ENCODE assay signal across 11 cellular contexts in the genomic region with DNA sequence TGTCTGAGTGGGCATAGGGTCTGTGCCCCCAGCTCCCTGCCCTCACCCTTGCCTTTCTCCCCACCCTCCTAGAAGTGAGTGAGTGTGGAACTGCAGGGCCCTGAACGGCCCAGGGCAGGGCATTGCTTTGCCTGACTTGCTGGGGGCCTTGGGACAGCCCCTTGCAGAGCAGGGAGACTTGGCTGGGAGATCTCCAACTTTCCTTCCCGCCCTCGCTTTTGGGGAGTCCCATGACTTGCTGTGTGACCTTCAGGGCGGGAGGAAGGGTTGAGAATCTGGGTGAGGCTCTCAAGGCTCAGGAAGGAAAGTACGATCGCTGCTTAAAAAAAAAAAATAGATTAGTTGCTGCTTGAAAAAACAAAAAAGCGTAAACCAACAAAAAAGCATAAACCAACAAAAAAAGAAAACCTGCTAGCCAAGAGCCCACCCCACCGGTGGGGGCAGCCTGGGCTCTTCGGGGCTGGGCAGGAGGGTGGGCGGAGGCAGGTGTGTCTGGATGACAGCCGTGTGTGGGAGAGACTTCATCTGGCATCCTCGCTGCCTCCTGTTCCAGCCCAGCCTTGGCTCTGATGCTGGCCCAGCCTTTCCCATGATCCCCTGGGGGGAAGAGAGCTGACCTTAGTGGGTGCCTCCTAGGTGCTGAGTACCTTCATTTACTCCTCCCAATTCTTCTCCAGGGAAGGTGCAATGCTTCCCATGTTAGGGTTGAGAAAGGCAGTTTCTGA. TPM values are rescaled to one million over a fixed set of nuclear protein-coding genes. Genes with fewer than 3 reads are reported as not detected.
DNase-seq lines count a peak whose midpoint lies in the region; ATAC-seq and TF ChIP-seq lines count a peak whose summit lies in the region.
"Had no signal": no experiment of that assay in that cellular context is flagged by ENCODE, and none has a peak within 500 bp of the region (broad histone marks: within the 10 kb centered on the region; RNA-seq: fewer than 3 reads in every experiment).

No MANE protein-coding gene starts in this region.

- H3K4me1 ChIP-seq in endocrine pancreas (ENCODE audit: control insufficient read depth, insufficient read depth, low read length), result no peaks in the 10 kb centered on the region
- peaks cover 5% of the 10 kb centered on the region for H3K4me1 ChIP-seq in neural progenitor cell
- peaks cover 4 to 40% (median 29%) of the 10 kb centered on the region in 4 donors for H3K4me1 ChIP-seq in upper lobe of left lung

- H3K4me3 ChIP-seq in endocrine pancreas (ENCODE audit: control insufficient read depth, insufficient read depth, low read length) (no peak overlapping the region), neural progenitor cell (no peak overlapping the region), upper lobe of left lung (no peak overlapping the region)

- H3K27ac ChIP-seq in neural progenitor cell (no peak overlapping the region), upper lobe of left lung (peak overlapping the region; percentile 25 to 57 (median 44))

- H3K27me3 Mint-ChIP-seq in neural progenitor cell (ENCODE audit: insufficient read depth, low read depth), result peaks cover 11% of the 10 kb centered on the region
- peaks cover 14% of the 10 kb centered on the region for H3K27me3 Mint-ChIP-seq in WTC11 (ENCODE audit: low read depth)

- H2AFZ ChIP-seq in neural progenitor cell (replicated peaks), result peak overlapping the region; percentile 64

- ATAC-seq in upper lobe of left lung (ENCODE audit: low FRiP score in 2 of 2) (no peak), WTC11 (no peak), GM18873 (IDR thresholded peaks at IDR 0.05; ENCODE audit: low FRiP score, unreplicated experiment) (no peak)

- H3K9ac ChIP-seq in endocrine pancreas (ENCODE audit: control insufficient read depth, insufficient read depth, low read length) (peak overlapping the region; percentile 15), neural progenitor cell (no peak overlapping the region)

- H3K36me3 ChIP-seq in endocrine pancreas (ENCODE audit: control insufficient read depth, insufficient read depth, low read length), result no peaks in the 10 kb centered on the region
- H3K36me3 ChIP-seq in neural progenitor cell, result no peaks in the 10 kb centered on the region
- H3K36me3 ChIP-seq in upper lobe of left lung, result no peaks in the 10 kb centered on the region

- H3K27me3 ChIP-seq in endocrine pancreas (ENCODE audit: control insufficient read depth, insufficient read depth, low read length) (no peaks in the 10 kb centered on the region), neural progenitor cell (peaks cover 19% of the 10 kb centered on the region), upper lobe of left lung (peaks cover 0 to 1% (median 0%) of the 10 kb centered on the region in 4 donors)

- H3K9me3 Mint-ChIP-seq in neural progenitor cell (no peaks in the 10 kb centered on the region), WTC11 (no peaks in the 10 kb centered on the region)
- H3K9me3 Mint-ChIP-seq: T-cell had no signal

- no peak for TF ChIP-seq CTCF in neural progenitor cell (IDR thresholded peaks at IDR 0.05)
- TF ChIP-seq CTCF in upper lobe of left lung (IDR thresholded peaks at IDR 0.05), result no peak
- no peak for TF ChIP-seq CTCF in WTC11 (IDR thresholded peaks at IDR 0.05)

- WGBS in upper lobe of left lung, 2 donors, result 39 to 50% methylated on average over 12 of the region's 12 CpGs

- H3K9me3 ChIP-seq in endocrine pancreas (ENCODE audit: control insufficient read depth, low read length) (no peaks in the 10 kb centered on the region), neural progenitor cell (ENCODE audit: low read depth) (no peaks in the 10 kb centered on the region), upper lobe of left lung (no peaks in the 10 kb centered on the region)

- H3K4me1 Mint-ChIP-seq in neural progenitor cell (peaks cover 18% of the 10 kb centered on the region), WTC11 (peaks cover 17% of the 10 kb centered on the region)

- H3K27ac Mint-ChIP-seq in neural progenitor cell, result no peak overlapping the region
- H3K27ac Mint-ChIP-seq in WTC11, result no peak overlapping the region

- CTCF ChIA-PET in WTC11 (lab: Charles Lee), result interaction anchor here (0.6 to 2.5 kb wide), 56 partner anchors 9 to 410 kb away, joined by 3 to 23 read pairs (median 4); a partner anchor contains a TSS

- POLR2A ChIA-PET in WTC11 (lab: Charles Lee), result interaction anchor here (0.7 to 1.0 kb wide), 2 partner anchors 10 to 11 kb away, joined by 3 read pairs; no protein-coding TSS in a partner anchor

- no peak for TF ChIP-seq EP300 in upper lobe of left lung (IDR thresholded peaks at IDR 0.05)

- H3F3A ChIP-seq in neural progenitor cell (ENCODE audit: low read depth), result peaks cover 12% of the 10 kb centered on the region

- no peak for TF ChIP-seq POLR2A in upper lobe of left lung (IDR thresholded peaks at IDR 0.05)

- H3K4me2 ChIP-seq in neural progenitor cell, result peak overlapping the region; percentile 50

- no peaks in the 10 kb centered on the region for H3K79me2 ChIP-seq in neural progenitor cell (ENCODE audit: low read depth)

- H4K20me1 ChIP-seq in neural progenitor cell (ENCODE audit: low read depth), result no peaks in the 10 kb centered on the region

- no peak overlapping the region for H3K4me3 Mint-ChIP-seq in neural progenitor cell
- H3K4me3 Mint-ChIP-seq in WTC11, result no peak overlapping the region
- H3K4me3 Mint-ChIP-seq: T-cell had no signal

- no peaks in the 10 kb centered on the region for H3K36me3 Mint-ChIP-seq in neural progenitor cell
- H3K36me3 Mint-ChIP-seq in WTC11, result no peaks in the 10 kb centered on the region
- H3K36me3 Mint-ChIP-seq: T-cell had no signal

- DNase-seq in NCI-H2171 treated with DMSO at 0.1 percent for 48 hours (lab: John Stamatoyannopoulos, UW), result peak; percentile 59
- no peak for DNase-seq in NCI-H2171 (lab: John Stamatoyannopoulos, UW)
- DNase-seq in neural progenitor cell (ENCODE audit: low spot score), result no peak
- peak in 1 of 2 donors; percentile 28 for DNase-seq in upper lobe of left lung
- DNase-seq in WTC11 (ENCODE audit: low spot score), result no peak
- no peak for DNase-seq in activated T-cell treated with anti-CD3 and anti-CD28 coated beads for 4 hours
- DNase-seq: GF-D8 had no signal

TF ChIP-seq in WTC11, 78 proteins besides CTCF, POLR2A, EP300 and RAD21:
- TF ChIP-seq, protein P1, sequence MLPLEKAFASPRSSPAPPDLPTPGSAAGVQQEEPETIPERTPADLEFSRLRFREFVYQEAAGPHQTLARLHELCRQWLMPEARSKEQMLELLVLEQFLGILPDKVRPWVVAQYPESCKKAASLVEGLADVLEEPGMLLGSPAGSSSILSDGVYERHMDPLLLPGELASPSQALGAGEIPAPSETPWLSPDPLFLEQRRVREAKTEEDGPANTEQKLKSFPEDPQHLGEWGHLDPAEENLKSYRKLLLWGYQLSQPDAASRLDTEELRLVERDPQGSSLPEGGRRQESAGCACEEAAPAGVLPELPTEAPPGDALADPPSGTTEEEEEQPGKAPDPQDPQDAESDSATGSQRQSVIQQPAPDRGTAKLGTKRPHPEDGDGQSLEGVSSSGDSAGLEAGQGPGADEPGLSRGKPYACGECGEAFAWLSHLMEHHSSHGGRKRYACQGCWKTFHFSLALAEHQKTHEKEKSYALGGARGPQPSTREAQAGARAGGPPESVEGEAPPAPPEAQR (CRISPR knock-in tag; IDR thresholded peaks at IDR 0.05), result no peak
- TF ChIP-seq, protein P2, sequence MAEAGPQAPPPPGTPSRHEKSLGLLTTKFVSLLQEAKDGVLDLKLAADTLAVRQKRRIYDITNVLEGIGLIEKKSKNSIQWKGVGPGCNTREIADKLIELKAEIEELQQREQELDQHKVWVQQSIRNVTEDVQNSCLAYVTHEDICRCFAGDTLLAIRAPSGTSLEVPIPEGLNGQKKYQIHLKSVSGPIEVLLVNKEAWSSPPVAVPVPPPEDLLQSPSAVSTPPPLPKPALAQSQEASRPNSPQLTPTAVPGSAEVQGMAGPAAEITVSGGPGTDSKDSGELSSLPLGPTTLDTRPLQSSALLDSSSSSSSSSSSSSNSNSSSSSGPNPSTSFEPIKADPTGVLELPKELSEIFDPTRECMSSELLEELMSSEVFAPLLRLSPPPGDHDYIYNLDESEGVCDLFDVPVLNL (CRISPR knock-in tag; IDR thresholded peaks at IDR 0.05; ENCODE audit: borderline replicate concordance, low read depth), result no peak
- TF ChIP-seq, protein P3, sequence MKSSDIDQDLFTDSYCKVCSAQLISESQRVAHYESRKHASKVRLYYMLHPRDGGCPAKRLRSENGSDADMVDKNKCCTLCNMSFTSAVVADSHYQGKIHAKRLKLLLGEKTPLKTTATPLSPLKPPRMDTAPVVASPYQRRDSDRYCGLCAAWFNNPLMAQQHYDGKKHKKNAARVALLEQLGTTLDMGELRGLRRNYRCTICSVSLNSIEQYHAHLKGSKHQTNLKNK (CRISPR knock-in tag; IDR thresholded peaks at IDR 0.05), result no peak
- TF ChIP-seq JUN (CRISPR knock-in tag; IDR thresholded peaks at IDR 0.05), result no peak
- TF ChIP-seq MYBL2 (CRISPR knock-in tag; IDR thresholded peaks at IDR 0.05), result no peak
- no peak for TF ChIP-seq SMAD3 (CRISPR knock-in tag; IDR thresholded peaks at IDR 0.05; ENCODE audit: borderline replicate concordance)
- TF ChIP-seq, protein P4, sequence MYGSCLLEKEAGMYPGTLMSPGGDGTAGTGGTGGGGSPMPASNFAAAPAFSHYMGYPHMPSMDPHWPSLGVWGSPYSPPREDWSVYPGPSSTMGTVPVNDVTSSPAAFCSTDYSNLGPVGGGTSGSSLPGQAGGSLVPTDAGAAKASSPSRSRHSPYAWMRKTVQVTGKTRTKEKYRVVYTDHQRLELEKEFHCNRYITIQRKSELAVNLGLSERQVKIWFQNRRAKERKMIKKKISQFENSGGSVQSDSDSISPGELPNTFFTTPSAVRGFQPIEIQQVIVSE (CRISPR knock-in tag; IDR thresholded peaks at IDR 0.05; ENCODE audit: borderline replicate concordance), result no peak

RNA-seq across cellular contexts. Expression of a gene that starts 6.5 kb away (rescaled TPM):
- total RNA-seq in neural progenitor cell (ENCODE audit: low replicate concordance), result 2.4 and 7.7 TPM in 2 replicates
- total RNA-seq in upper lobe of left lung, result 100 to 1,000 TPM in 3 of 6 donors, 10 to 100 TPM in 3; 40.9 to 190 (median 105) TPM
- 8.8 to 17.1 TPM (median 10.2 TPM) in 3 replicates for total RNA-seq in WTC11 (2021)

RNA-seq across cellular contexts. Expression of a gene that starts 14.1 kb away (rescaled TPM):
- total RNA-seq in neural progenitor cell (ENCODE audit: low replicate concordance), result 0.25 TPM in 1 of 2 replicates, not detected in the other
- not detected for total RNA-seq in upper lobe of left lung
- total RNA-seq in WTC11 (2021), result 0.71 to 1.2 TPM (median 0.90 TPM) in 3 replicates
- total RNA-seq: HT1080 had no signal
